29 cellular contexts compared by ENCODE assay signal in the genomic region with DNA sequence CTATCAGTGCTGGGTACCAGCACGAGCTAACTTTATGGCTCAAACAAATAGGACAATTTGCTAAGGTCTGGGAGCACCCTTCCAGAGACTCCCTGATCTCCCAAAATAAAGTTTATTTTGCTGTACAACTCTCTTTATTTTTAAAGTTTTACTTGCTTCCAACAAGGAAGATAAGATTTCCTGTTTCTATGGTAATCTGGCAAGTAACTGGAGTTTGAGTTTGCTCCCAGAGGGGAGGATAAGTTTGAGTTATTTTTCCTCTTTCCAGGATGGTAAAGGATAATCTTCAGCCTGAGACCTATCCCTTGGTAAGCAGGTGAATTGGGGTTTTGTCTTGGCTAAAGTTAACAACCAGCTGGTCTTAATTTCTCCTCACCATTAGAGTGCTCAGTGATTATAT.
"Had no signal": no experiment of that assay in that cellular context is flagged by ENCODE, and none has a peak within 500 bp of the region (broad histone marks: within the 10 kb centered on the region; RNA-seq: fewer than 3 reads in every experiment).

No MANE protein-coding gene starts in this region.

- H3K9me3 Mint-ChIP-seq: activated CD4-positive, alpha-beta memory T cell treated with anti-CD3 and anti-CD28 coated beads, Interleukin-2, amount 10 ng/mL, durations not matched to agents 7 days and 5 days; activated CD4-positive, alpha-beta T cell treated with anti-CD3 and anti-CD28 coated beads, Interleukin-2, amount 10 ng/mL, durations not matched to agents 24 days and 14 days; activated naive CD4-positive, alpha-beta T cell treated with anti-CD3 and anti-CD28 coated beads, Interleukin-2, amount 10 ng/mL, durations not matched to agents 7 days and 5 days; activated naive CD4-positive, alpha-beta T cell treated with anti-CD3 and anti-CD28 coated beads, Interleukin-2, amount 50 U/mL, for 72 hours; activated naive CD8-positive, alpha-beta T cell treated with anti-CD3 and anti-CD28 coated beads, Interleukin-2, amount 10 ng/mL, durations not matched to agents 7 days and 5 days; activated T-cell treated with anti-CD3 and anti-CD28 coated beads, Interleukin-2, amount 50 U/mL, for 24 hours; activated T-cell treated with anti-CD3 and anti-CD28 coated beads, Interleukin-2, amount 50 U/mL, for 72 hours; central memory CD8-positive, alpha-beta T cell; effector memory CD8-positive, alpha-beta T cell had no signal

- H3K27me3 ChIP-seq: brain microvascular endothelial cell, esophagus muscularis mucosa, foreskin keratinocyte, gastrocnemius medialis had no signal

- H3K27ac Mint-ChIP-seq: activated CD4-positive, alpha-beta memory T cell treated with anti-CD3 and anti-CD28 coated beads, Interleukin-2, amount 10 ng/mL, durations not matched to agents 7 days and 5 days; activated CD4-positive, alpha-beta T cell treated with anti-CD3 and anti-CD28 coated beads for 36 hours; activated CD4-positive, alpha-beta T cell treated with anti-CD3 and anti-CD28 coated beads, Interleukin-2, amount 10 ng/mL, durations not matched to agents 24 days and 14 days; activated naive CD4-positive, alpha-beta T cell treated with anti-CD3 and anti-CD28 coated beads, Interleukin-2, amount 10 ng/mL, durations not matched to agents 7 days and 5 days; activated naive CD4-positive, alpha-beta T cell treated with anti-CD3 and anti-CD28 coated beads, Interleukin-2, amount 50 U/mL, for 72 hours; activated naive CD8-positive, alpha-beta T cell treated with anti-CD3 and anti-CD28 coated beads, Interleukin-2, amount 10 ng/mL, durations not matched to agents 7 days and 5 days; activated T-cell treated with anti-CD3 and anti-CD28 coated beads, Interleukin-2, amount 50 U/mL, for 24 hours; activated T-cell treated with anti-CD3 and anti-CD28 coated beads, Interleukin-2, amount 50 U/mL, for 72 hours; effector memory CD8-positive, alpha-beta T cell had no signal

- H3K4me3 Mint-ChIP-seq: activated CD4-positive, alpha-beta memory T cell treated with anti-CD3 and anti-CD28 coated beads, Interleukin-2, amount 10 ng/mL, durations not matched to agents 7 days and 5 days; activated CD4-positive, alpha-beta T cell treated with anti-CD3 and anti-CD28 coated beads for 36 hours; activated CD4-positive, alpha-beta T cell treated with anti-CD3 and anti-CD28 coated beads, Interleukin-2, amount 10 ng/mL, durations not matched to agents 24 days and 14 days; activated naive CD4-positive, alpha-beta T cell treated with anti-CD3 and anti-CD28 coated beads, Interleukin-2, amount 10 ng/mL, durations not matched to agents 7 days and 5 days; activated naive CD8-positive, alpha-beta T cell treated with anti-CD3 and anti-CD28 coated beads, Interleukin-2, amount 10 ng/mL, durations not matched to agents 7 days and 5 days; activated T-cell treated with anti-CD3 and anti-CD28 coated beads, Interleukin-2, amount 50 U/mL, for 24 hours; activated T-cell treated with anti-CD3 and anti-CD28 coated beads, Interleukin-2, amount 50 U/mL, for 72 hours; central memory CD8-positive, alpha-beta T cell; effector memory CD8-positive, alpha-beta T cell had no signal

- H3K36me3 ChIP-seq: brain microvascular endothelial cell, esophagus muscularis mucosa, gastrocnemius medialis had no signal

- H3K36me3 Mint-ChIP-seq: activated naive CD4-positive, alpha-beta T cell treated with anti-CD3 and anti-CD28 coated beads, Interleukin-2, amount 10 ng/mL, durations not matched to agents 7 days and 5 days; activated naive CD4-positive, alpha-beta T cell treated with anti-CD3 and anti-CD28 coated beads, Interleukin-2, amount 50 U/mL, for 72 hours; activated naive CD8-positive, alpha-beta T cell treated with anti-CD3 and anti-CD28 coated beads, Interleukin-2, amount 10 ng/mL, durations not matched to agents 7 days and 5 days had no signal

- H3K27ac ChIP-seq: brain microvascular endothelial cell, esophagus muscularis mucosa, foreskin keratinocyte, gastrocnemius medialis had no signal

- H3K4me1 ChIP-seq: esophagus muscularis mucosa, foreskin keratinocyte, gastrocnemius medialis had no signal

- H3K9me3 ChIP-seq: esophagus muscularis mucosa, gastrocnemius medialis had no signal

- DNase-seq: activated CD4-positive, alpha-beta memory T cell treated with anti-CD3 and anti-CD28 coated beads, Interleukin-2, amount 10 ng/mL, durations not matched to agents 7 days and 5 days; activated CD4-positive, alpha-beta T cell treated with anti-CD3 and anti-CD28 coated beads for 36 hours; activated CD4-positive, alpha-beta T cell treated with anti-CD3 and anti-CD28 coated beads, Interleukin-2, amount 10 ng/mL, durations not matched to agents 24 days and 14 days; activated CD4-positive, alpha-beta T cell treated with anti-CD3 and anti-CD28 coated beads, Interleukin-2, amount 50 U/mL, for 4 hours; activated CD4-positive, CD25-positive, alpha-beta regulatory T cell; activated CD4-positive, CD25-positive, alpha-beta regulatory T cell treated with anti-CD3 and anti-CD28 coated beads, Interleukin-2, amount 50 U/mL, for 72 hours; activated CD8-positive, alpha-beta memory T cell treated with anti-CD3 and anti-CD28 coated beads, Interleukin-2, amount 50 U/mL, for 48 hours; activated gamma-delta T cell; activated naive CD4-positive, alpha-beta T cell; activated naive CD4-positive, alpha-beta T cell treated with anti-CD3 and anti-CD28 coated beads, Interleukin-2, amount 10 ng/mL, durations not matched to agents 7 days and 5 days; activated naive CD8-positive, alpha-beta T cell treated with anti-CD3 and anti-CD28 coated beads, Interleukin-2, amount 10 ng/mL, durations not matched to agents 7 days and 5 days; activated T-cell treated with anti-CD3 and anti-CD28 coated beads for 4 hours; activated T-cell treated with anti-CD3 and anti-CD28 coated beads, Interleukin-2, amount 50 U/mL, for 24 hours; activated T-cell treated with anti-CD3 and anti-CD28 coated beads, Interleukin-2, amount 50 U/mL, for 72 hours; amniotic stem cell; anterior cingulate cortex; brain microvascular endothelial cell; cortex of kidney; dermis blood vessel endothelial cell; effector CD4-positive, alpha-beta T cell; effector memory CD8-positive, alpha-beta T cell; erythroblast; foreskin keratinocyte; gastrocnemius medialis; glutamatergic neuron; T-helper 2 cell had no signal

- H3K27me3 Mint-ChIP-seq: activated CD4-positive, alpha-beta memory T cell treated with anti-CD3 and anti-CD28 coated beads, Interleukin-2, amount 10 ng/mL, durations not matched to agents 7 days and 5 days; activated CD4-positive, alpha-beta T cell treated with anti-CD3 and anti-CD28 coated beads for 36 hours; activated CD4-positive, alpha-beta T cell treated with anti-CD3 and anti-CD28 coated beads, Interleukin-2, amount 10 ng/mL, durations not matched to agents 24 days and 14 days; activated naive CD4-positive, alpha-beta T cell treated with anti-CD3 and anti-CD28 coated beads, Interleukin-2, amount 10 ng/mL, durations not matched to agents 7 days and 5 days; activated naive CD8-positive, alpha-beta T cell treated with anti-CD3 and anti-CD28 coated beads, Interleukin-2, amount 10 ng/mL, durations not matched to agents 7 days and 5 days; activated T-cell treated with anti-CD3 and anti-CD28 coated beads, Interleukin-2, amount 50 U/mL, for 24 hours; central memory CD8-positive, alpha-beta T cell; effector memory CD8-positive, alpha-beta T cell had no signal

- H3K4me3 ChIP-seq: esophagus muscularis mucosa, gastrocnemius medialis had no signal

- ATAC-seq: activated CD4-positive, alpha-beta T cell treated with anti-CD3 and anti-CD28 coated beads for 36 hours; activated naive CD4-positive, alpha-beta T cell treated with anti-CD3 and anti-CD28 coated beads, Interleukin-2, amount 50 U/mL, for 72 hours; activated T-cell treated with anti-CD3 and anti-CD28 coated beads, Interleukin-2, amount 50 U/mL, for 72 hours; effector memory CD8-positive, alpha-beta T cell; foreskin keratinocyte; gastrocnemius medialis had no signal

- H3K4me1 Mint-ChIP-seq: activated CD4-positive, alpha-beta memory T cell treated with anti-CD3 and anti-CD28 coated beads, Interleukin-2, amount 10 ng/mL, durations not matched to agents 7 days and 5 days; activated CD4-positive, alpha-beta T cell treated with anti-CD3 and anti-CD28 coated beads for 36 hours; activated CD4-positive, alpha-beta T cell treated with anti-CD3 and anti-CD28 coated beads, Interleukin-2, amount 10 ng/mL, durations not matched to agents 24 days and 14 days; activated naive CD4-positive, alpha-beta T cell treated with anti-CD3 and anti-CD28 coated beads, Interleukin-2, amount 10 ng/mL, durations not matched to agents 7 days and 5 days; activated naive CD8-positive, alpha-beta T cell treated with anti-CD3 and anti-CD28 coated beads, Interleukin-2, amount 10 ng/mL, durations not matched to agents 7 days and 5 days; central memory CD8-positive, alpha-beta T cell had no signal
